1 cellular context compared by ENCODE assay signal in genomic region chr2:3465844-3466481, GRCh38.
TF ChIP-seq lines count a peak whose summit lies in the region.

No MANE protein-coding gene starts in this region.

TF ChIP-seq in HepG2, 621 proteins besides CTCF, POLR2A, EP300 and RAD21 (continued from another document and continues in another):
- TF ChIP-seq SP4 (CRISPR knock-in tag; IDR thresholded peaks at IDR 0.05) = peak; percentile 78; the same call in 1 of the 2 replicates
- no peak for TF ChIP-seq SMAD1 (CRISPR knock-in tag; IDR thresholded peaks at IDR 0.05; ENCODE audit: borderline replicate concordance, low read depth)
- TF ChIP-seq, protein P1, sequence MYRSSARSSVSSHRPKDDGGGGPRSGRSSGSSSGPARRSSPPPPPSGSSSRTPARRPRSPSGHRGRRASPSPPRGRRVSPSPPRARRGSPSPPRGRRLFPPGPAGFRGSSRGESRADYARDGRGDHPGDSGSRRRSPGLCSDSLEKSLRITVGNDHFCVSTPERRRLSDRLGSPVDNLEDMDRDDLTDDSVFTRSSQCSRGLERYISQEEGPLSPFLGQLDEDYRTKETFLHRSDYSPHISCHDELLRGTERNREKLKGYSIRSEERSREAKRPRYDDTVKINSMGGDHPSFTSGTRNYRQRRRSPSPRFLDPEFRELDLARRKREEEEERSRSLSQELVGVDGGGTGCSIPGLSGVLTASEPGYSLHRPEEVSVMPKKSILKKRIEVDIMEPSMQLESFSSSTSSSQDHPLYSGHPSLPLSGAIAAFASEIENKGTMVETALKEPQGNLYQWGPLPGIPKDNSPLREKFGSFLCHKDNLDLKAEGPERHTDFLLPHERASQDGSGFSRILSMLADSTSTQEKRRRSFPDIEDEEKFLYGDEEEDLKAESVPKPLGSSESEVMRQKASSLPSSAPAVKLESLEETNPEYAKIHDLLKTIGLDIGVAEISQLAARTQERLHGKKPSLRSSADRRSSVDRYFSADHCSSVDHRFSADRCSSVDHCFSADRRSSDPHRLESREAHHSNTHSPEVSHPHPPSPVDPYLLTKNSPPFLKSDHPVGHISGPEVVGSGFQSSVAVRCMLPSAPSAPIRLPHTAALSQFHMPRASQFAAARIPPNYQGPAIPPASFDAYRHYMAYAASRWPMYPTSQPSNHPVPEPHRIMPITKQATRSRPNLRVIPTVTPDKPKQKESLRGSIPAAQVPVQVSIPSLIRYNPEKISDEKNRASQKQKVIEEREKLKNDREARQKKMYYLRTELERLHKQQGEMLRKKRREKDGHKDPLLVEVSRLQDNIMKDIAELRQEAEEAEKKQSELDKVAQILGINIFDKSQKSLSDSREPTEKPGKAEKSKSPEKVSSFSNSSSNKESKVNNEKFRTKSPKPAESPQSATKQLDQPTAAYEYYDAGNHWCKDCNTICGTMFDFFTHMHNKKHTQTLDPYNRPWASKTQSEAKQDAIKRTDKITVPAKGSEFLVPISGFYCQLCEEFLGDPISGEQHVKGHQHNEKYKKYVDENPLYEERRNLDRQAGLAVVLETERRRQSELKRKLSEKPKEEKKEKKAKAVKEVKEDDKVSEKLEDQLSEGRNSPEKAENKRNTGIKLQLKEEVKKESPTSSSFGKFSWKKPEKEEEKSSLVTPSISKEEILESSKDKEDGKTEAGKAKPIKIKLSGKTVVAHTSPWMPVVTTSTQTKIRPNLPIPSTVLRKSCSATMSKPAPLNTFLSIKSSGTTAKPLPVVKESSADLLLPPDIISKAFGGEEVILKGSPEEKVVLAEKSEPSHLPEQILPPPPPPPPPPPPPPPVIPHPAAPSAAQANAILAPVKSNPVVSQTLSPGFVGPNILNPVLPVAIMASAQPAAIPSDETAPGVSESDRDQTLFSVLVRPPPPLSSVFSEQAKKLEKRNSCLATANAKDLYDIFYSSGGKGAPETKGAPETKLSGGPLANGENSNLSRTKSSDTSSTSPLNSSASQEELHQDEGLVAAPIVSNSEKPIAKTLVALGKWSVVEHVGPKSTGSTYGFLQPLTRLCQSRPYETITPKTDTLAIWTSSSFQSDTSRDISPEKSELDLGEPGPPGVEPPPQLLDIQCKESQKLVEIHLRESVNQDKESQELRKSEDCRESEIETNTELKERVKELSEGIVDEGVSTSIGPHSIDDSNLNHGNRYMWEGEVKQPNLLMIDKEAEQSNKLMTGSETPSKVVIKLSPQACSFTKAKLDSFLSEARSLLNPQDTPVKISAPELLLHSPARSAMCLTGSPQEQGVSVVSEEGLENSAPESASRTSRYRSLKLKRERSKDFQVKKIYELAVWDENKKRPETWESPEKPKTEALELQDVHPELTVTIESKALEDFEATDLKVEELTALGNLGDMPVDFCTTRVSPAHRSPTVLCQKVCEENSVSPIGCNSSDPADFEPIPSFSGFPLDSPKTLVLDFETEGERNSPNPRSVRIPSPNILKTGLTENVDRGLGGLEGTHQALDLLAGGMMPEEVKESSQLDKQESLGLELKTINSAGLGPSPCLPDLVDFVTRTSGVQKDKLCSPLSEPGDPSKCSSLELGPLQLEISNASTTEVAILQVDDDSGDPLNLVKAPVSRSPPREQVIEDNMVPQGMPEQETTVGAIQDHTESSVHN (CRISPR knock-in tag; IDR thresholded peaks at IDR 0.05) = no peak; the same call in 1 of the 2 replicates
- no peak; the same call in 1 of the 2 replicates for TF ChIP-seq MTERF4 (CRISPR knock-in tag; IDR thresholded peaks at IDR 0.05)
- peak; percentile 97 for TF ChIP-seq JUN (CRISPR knock-in tag; IDR thresholded peaks at IDR 0.05)
- TF ChIP-seq U2AF2 (IDR thresholded peaks at IDR 0.05; ENCODE audit: low read depth, low read length) = no peak
- peak; percentile 73; the same call in 1 of the 2 replicates for TF ChIP-seq REPIN1 (CRISPR knock-in tag; IDR thresholded peaks at IDR 0.05; ENCODE audit: borderline replicate concordance, low read depth)
- TF ChIP-seq ZNF3 (CRISPR knock-in tag; IDR thresholded peaks at IDR 0.05) = no peak
- no peak for TF ChIP-seq ZNF20 (CRISPR knock-in tag; IDR thresholded peaks at IDR 0.05)
- TF ChIP-seq ZNF501 (CRISPR knock-in tag; IDR thresholded peaks at IDR 0.05) = no peak
- no peak for TF ChIP-seq ZNF382 (CRISPR knock-in tag; IDR thresholded peaks at IDR 0.05; ENCODE audit: borderline replicate concordance)
- TF ChIP-seq ZIK1 (CRISPR knock-in tag; IDR thresholded peaks at IDR 0.05; ENCODE audit: borderline replicate concordance, low read depth) = no peak
- no peak for TF ChIP-seq MLXIP (CRISPR knock-in tag; IDR thresholded peaks at IDR 0.05; ENCODE audit: borderline replicate concordance)
- TF ChIP-seq MED1 (CRISPR knock-in tag; IDR thresholded peaks at IDR 0.05) = peak; percentile 91
- TF ChIP-seq MBD4 (IDR thresholded peaks at IDR 0.05; ENCODE audit: borderline replicate concordance, low read length) = no peak
- 0 out of 2 replicates have a peak, but pooled peaks have one; percentile 18 for TF ChIP-seq KAT7 (CRISPR knock-in tag; IDR thresholded peaks at IDR 0.05; ENCODE audit: borderline replicate concordance)
- peak; percentile 93 for TF ChIP-seq MEIS2 (CRISPR knock-in tag; IDR thresholded peaks at IDR 0.05)
- TF ChIP-seq, protein P2, sequence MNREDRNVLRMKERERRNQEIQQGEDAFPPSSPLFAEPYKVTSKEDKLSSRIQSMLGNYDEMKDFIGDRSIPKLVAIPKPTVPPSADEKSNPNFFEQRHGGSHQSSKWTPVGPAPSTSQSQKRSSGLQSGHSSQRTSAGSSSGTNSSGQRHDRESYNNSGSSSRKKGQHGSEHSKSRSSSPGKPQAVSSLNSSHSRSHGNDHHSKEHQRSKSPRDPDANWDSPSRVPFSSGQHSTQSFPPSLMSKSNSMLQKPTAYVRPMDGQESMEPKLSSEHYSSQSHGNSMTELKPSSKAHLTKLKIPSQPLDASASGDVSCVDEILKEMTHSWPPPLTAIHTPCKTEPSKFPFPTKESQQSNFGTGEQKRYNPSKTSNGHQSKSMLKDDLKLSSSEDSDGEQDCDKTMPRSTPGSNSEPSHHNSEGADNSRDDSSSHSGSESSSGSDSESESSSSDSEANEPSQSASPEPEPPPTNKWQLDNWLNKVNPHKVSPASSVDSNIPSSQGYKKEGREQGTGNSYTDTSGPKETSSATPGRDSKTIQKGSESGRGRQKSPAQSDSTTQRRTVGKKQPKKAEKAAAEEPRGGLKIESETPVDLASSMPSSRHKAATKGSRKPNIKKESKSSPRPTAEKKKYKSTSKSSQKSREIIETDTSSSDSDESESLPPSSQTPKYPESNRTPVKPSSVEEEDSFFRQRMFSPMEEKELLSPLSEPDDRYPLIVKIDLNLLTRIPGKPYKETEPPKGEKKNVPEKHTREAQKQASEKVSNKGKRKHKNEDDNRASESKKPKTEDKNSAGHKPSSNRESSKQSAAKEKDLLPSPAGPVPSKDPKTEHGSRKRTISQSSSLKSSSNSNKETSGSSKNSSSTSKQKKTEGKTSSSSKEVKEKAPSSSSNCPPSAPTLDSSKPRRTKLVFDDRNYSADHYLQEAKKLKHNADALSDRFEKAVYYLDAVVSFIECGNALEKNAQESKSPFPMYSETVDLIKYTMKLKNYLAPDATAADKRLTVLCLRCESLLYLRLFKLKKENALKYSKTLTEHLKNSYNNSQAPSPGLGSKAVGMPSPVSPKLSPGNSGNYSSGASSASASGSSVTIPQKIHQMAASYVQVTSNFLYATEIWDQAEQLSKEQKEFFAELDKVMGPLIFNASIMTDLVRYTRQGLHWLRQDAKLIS (CRISPR knock-in tag; IDR thresholded peaks at IDR 0.05) = no peak
- no peak for TF ChIP-seq JARID2 (CRISPR knock-in tag; IDR thresholded peaks at IDR 0.05; ENCODE audit: insufficient replicate concordance)
- peak; percentile 99 for TF ChIP-seq RXRB (CRISPR knock-in tag; IDR thresholded peaks at IDR 0.05; ENCODE audit: borderline replicate concordance)
- TF ChIP-seq KDM4B (CRISPR knock-in tag; IDR thresholded peaks at IDR 0.05) = peak; percentile 68
- 0 out of 2 replicates have a peak, but pooled peaks have one; percentile 61 for TF ChIP-seq ZMAT3 (CRISPR knock-in tag; conservative IDR thresholded peaks at IDR 0.05)
- TF ChIP-seq DPF2 (CRISPR knock-in tag; IDR thresholded peaks at IDR 0.05; ENCODE audit: borderline replicate concordance, low read depth) = peak; percentile 61; the same call in 1 of the 2 replicates
- TF ChIP-seq KDM3A (CRISPR knock-in tag; IDR thresholded peaks at IDR 0.05; ENCODE audit: low read depth) = no peak; the same call in 1 of the 2 replicates
- TF ChIP-seq ZNF572 (CRISPR knock-in tag; IDR thresholded peaks at IDR 0.05) = 0 out of 2 replicates have a peak, but pooled peaks have one; percentile 13
- peak; percentile 81 for TF ChIP-seq SMAD3 (CRISPR knock-in tag; IDR thresholded peaks at IDR 0.05)
- no peak for TF ChIP-seq ZNF138 (CRISPR knock-in tag; IDR thresholded peaks at IDR 0.05; ENCODE audit: low read depth)
- TF ChIP-seq, protein P3, sequence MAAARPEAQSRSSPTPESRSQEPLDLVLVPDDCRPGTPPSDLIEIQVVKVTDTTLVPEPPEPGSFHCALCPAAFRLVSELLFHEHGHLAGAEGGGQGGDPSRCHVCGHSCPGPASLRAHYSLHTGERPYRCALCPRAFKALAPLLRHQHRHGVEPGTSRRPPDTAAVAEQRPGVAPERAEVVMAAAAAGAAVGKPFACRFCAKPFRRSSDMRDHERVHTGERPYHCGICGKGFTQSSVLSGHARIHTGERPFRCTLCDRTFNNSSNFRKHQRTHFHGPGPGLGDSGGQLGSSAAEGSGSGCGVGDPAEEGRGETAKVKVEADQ (CRISPR knock-in tag; IDR thresholded peaks at IDR 0.05; ENCODE audit: borderline replicate concordance) = peak; percentile 26; the same call in 1 of the 2 replicates
- TF ChIP-seq ZNF577 (CRISPR knock-in tag; IDR thresholded peaks at IDR 0.05; ENCODE audit: borderline replicate concordance, low read depth) = no peak
- no peak for TF ChIP-seq NONO (IDR thresholded peaks at IDR 0.05)
- peak; percentile 84 for TF ChIP-seq NONO (CRISPR knock-in tag; conservative IDR thresholded peaks at IDR 0.05)
- no peak; the same call in none of the 2 replicates for TF ChIP-seq SIX1 (CRISPR knock-in tag; IDR thresholded peaks at IDR 0.05; ENCODE audit: borderline replicate concordance)
- TF ChIP-seq, protein P4, sequence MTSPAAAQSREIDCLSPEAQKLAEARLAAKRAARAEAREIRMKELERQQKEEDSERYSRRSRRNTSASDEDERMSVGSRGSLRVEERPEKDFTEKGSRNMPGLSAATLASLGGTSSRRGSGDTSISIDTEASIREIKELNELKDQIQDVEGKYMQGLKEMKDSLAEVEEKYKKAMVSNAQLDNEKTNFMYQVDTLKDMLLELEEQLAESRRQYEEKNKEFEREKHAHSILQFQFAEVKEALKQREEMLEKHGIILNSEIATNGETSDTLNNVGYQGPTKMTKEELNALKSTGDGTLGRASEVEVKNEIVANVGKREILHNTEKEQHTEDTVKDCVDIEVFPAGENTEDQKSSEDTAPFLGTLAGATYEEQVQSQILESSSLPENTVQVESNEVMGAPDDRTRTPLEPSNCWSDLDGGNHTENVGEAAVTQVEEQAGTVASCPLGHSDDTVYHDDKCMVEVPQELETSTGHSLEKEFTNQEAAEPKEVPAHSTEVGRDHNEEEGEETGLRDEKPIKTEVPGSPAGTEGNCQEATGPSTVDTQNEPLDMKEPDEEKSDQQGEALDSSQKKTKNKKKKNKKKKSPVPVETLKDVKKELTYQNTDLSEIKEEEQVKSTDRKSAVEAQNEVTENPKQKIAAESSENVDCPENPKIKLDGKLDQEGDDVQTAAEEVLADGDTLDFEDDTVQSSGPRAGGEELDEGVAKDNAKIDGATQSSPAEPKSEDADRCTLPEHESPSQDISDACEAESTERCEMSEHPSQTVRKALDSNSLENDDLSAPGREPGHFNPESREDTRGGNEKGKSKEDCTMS (CRISPR knock-in tag; conservative IDR thresholded peaks at IDR 0.05) = no peak
- TF ChIP-seq ZFP91 (CRISPR knock-in tag; IDR thresholded peaks at IDR 0.05; ENCODE audit: borderline replicate concordance) = peak; percentile 51; the same call in 1 of the 2 replicates
- peak; percentile 59; the same call in 1 of the 2 replicates for TF ChIP-seq TCF7 (IDR thresholded peaks at IDR 0.05; ENCODE audit: low read depth)
- no peak for TF ChIP-seq SAFB2 (CRISPR knock-in tag; IDR thresholded peaks at IDR 0.05; ENCODE audit: borderline replicate concordance, low read depth)
- TF ChIP-seq RELA (CRISPR knock-in tag; IDR thresholded peaks at IDR 0.05) = no peak
- TF ChIP-seq HMG20B (CRISPR knock-in tag; conservative IDR thresholded peaks at IDR 0.05) = peak; percentile 66; the same call in 1 of the 2 replicates
